33 cellular contexts compared by ENCODE assay signal in genomic region chr19:881385-882071, GRCh38. TPM values are rescaled to one million over a fixed set of nuclear protein-coding genes. Genes with fewer than 3 reads are reported as not detected.
"Had no signal": no experiment of that assay in that cellular context is flagged by ENCODE, and none has a peak within 500 bp of the region (broad histone marks: within the 10 kb centered on the region; RNA-seq: fewer than 3 reads in every experiment).

No MANE protein-coding gene starts in this region.

- H3K4me3 Mint-ChIP-seq: mesothelial cell of epicardium; naive B cell; natural killer cell; nephron progenitor cell; stimulated activated memory B cell treated with anti-CD40 and anti-IgM and Interleukin-4, amounts not matched to agents 10 μg/mL and 1 μg/mL and 100 μg/mL, for 72 hours had no signal

- H3K4me2 ChIP-seq: hepatocyte, neural progenitor cell had no signal

- H3K36me3 ChIP-seq: neural progenitor cell, ovary had no signal

- H3K27me3 ChIP-seq: heart right ventricle, hepatocyte, neural progenitor cell, ovary, right atrium auricular region, sigmoid colon, spleen, stomach, testis, thyroid gland, upper lobe of right lung had no signal

- FAIRE-seq: small intestine, urothelium cell line had no signal

- H3K4me1 Mint-ChIP-seq: mesothelial cell of epicardium, natural killer cell, nephron progenitor cell had no signal

- H3K4me1 ChIP-seq: heart right ventricle, left ventricle myocardium inferior, neural progenitor cell, right atrium auricular region, sigmoid colon, spleen, testis, thyroid gland, upper lobe of right lung had no signal

- H3K9ac ChIP-seq: neural progenitor cell had no signal

- H3K36me3 Mint-ChIP-seq: naive B cell, natural killer cell had no signal

- H3K27ac ChIP-seq: heart right ventricle, hepatocyte, left ventricle myocardium inferior, neural progenitor cell, ovary, right atrium auricular region, sigmoid colon, spleen, stomach, testis, thyroid gland, upper lobe of right lung had no signal

- H3K9me3 ChIP-seq: heart right ventricle, left ventricle myocardium inferior, ovary, right atrium auricular region, sigmoid colon, spleen, stomach, testis, thyroid gland, upper lobe of right lung had no signal

- H3K27me3 Mint-ChIP-seq: naive B cell; progenitor cell of endocrine pancreas; stimulated activated memory B cell treated with anti-CD40 and anti-IgM and Interleukin-4, amounts not matched to agents 10 μg/mL and 1 μg/mL and 100 μg/mL, for 72 hours had no signal

- H3K9me3 Mint-ChIP-seq: mesothelial cell of epicardium; naive B cell; natural killer cell; nephron progenitor cell; neural progenitor cell; stimulated activated memory B cell treated with anti-CD40 and anti-IgM and Interleukin-4, amounts not matched to agents 10 μg/mL and 1 μg/mL and 100 μg/mL, for 72 hours had no signal

- H3K27ac Mint-ChIP-seq: mesothelial cell of epicardium; natural killer cell; nephron progenitor cell; neural progenitor cell; progenitor cell of endocrine pancreas; stimulated activated memory B cell treated with anti-CD40 and anti-IgM and Interleukin-4, amounts not matched to agents 10 μg/mL and 1 μg/mL and 100 μg/mL, for 72 hours had no signal

- ATAC-seq: natural killer cell; stimulated activated memory B cell treated with anti-CD40 and anti-IgM and Interleukin-4, amounts not matched to agents 10 μg/mL and 1 μg/mL and 100 μg/mL, for 72 hours; stimulated activated naive CD8-positive, alpha-beta T cell treated with anti-CD3 and anti-CD28 coated beads, Interleukin-15, Interleukin-2, amounts not matched to agents 100 U/mL and 50 U/mL, for 24 hours; upper lobe of right lung had no signal

- H2AFZ ChIP-seq: hepatocyte, neural progenitor cell had no signal

- H3K4me3 ChIP-seq: heart right ventricle, hepatocyte, left ventricle myocardium inferior, lung, neural progenitor cell, ovary, right atrium auricular region, sigmoid colon, spleen, stomach, testis, thyroid gland, upper lobe of right lung had no signal

- H3K79me2 ChIP-seq: hepatocyte had no signal

- DNase-seq: heart right ventricle; islet precursor cell; left ventricle myocardium inferior; mesendoderm; naive B cell; natural killer cell; nephron progenitor cell; ovary; sigmoid colon; small intestine; spleen; stimulated activated CD4-positive, alpha-beta T cell treated with anti-CD3 and anti-CD28 coated beads, Interleukin-4, amount 100 ng/mL, for 4 hours; stimulated activated CD8-positive, alpha-beta memory T cell treated with anti-CD3 and anti-CD28 coated beads, Interleukin-4, amount 100 ng/mL, for 48 hours; stimulated activated naive CD8-positive, alpha-beta T cell treated with anti-CD3 and anti-CD28 coated beads, Interleukin-15, Interleukin-2, amounts not matched to agents 100 U/mL and 50 U/mL, for 24 hours; stomach; testis; thyroid gland; trophoblast cell; upper lobe of right lung had no signal

RNA-seq across cellular contexts. Expression of gene RNU6-9, which starts 11.8 kb away (rescaled TPM):
- total RNA-seq: heart right ventricle, hepatocyte, kidney epithelial cell, left ventricle myocardium inferior, lower leg skin, lung, mesothelial cell of epicardium, mononuclear cell, natural killer cell, omental fat pad, ovary, progenitor cell of endocrine pancreas, pulmonary artery endothelial cell, renal cortical epithelial cell, right atrium auricular region, sigmoid colon, spleen, stomach, testis, thyroid gland, upper lobe of right lung had no signal
- polyA plus RNA-seq: heart right ventricle, hepatocyte, lung, ovary, sigmoid colon, small intestine, spleen, stomach had no signal

RNA-seq across cellular contexts. Expression of gene ELANE, which starts 29.4 kb away (rescaled TPM):
- total RNA-seq: mesothelial cell of epicardium, progenitor cell of endocrine pancreas, pulmonary artery endothelial cell, renal cortical epithelial cell had no signal
